In the genomic region with DNA sequence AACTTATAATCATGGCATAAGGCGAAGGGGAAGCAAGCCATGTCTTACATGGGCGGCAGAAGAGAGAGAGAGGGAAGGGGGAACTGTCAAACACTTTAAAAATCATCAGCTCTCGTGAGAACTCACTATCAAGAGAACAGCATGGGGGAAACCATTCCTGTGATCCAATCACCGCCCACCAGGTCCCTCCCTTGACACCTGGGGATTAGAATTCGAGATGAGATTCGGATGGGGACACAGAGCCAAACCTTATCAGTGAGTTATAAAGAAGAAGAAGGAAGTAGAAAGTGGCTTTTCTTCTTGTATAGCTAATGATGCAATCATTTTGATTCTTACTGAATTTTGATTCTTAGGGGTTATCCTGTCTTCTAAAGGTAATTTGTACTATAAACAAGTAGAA, we compare ENCODE assay signal across 1 cellular context.
TF ChIP-seq lines count a peak whose summit lies in the region.

No MANE protein-coding gene starts in this region.

TF ChIP-seq in K562, 482 proteins besides CTCF, POLR2A, EP300 and RAD21 (continued from another document):
- TF ChIP-seq SNRNP70 (optimal IDR thresholded peaks at IDR 0.05; ENCODE audit: low read depth, low read length) = no peak
- no peak for TF ChIP-seq HDAC2 (IDR thresholded peaks at IDR 0.05)
- peak; percentile 57 for TF ChIP-seq ARID1B (IDR thresholded peaks at IDR 0.05)
- no peak for TF ChIP-seq TCF7L2 (IDR thresholded peaks at IDR 0.05; ENCODE audit: low read depth, low read length)
- TF ChIP-seq KDM5B (IDR thresholded peaks at IDR 0.05; ENCODE audit: insufficient replicate concordance, low read depth, low read length) = no peak
- no peak for TF ChIP-seq FOS (IDR thresholded peaks at IDR 0.05; ENCODE audit: extremely low read depth, insufficient read length)
- no peak for TF ChIP-seq MITF (IDR thresholded peaks at IDR 0.05)
- TF ChIP-seq GTF2E2 (tag; IDR thresholded peaks at IDR 0.05) = no peak
- TF ChIP-seq, protein P1, sequence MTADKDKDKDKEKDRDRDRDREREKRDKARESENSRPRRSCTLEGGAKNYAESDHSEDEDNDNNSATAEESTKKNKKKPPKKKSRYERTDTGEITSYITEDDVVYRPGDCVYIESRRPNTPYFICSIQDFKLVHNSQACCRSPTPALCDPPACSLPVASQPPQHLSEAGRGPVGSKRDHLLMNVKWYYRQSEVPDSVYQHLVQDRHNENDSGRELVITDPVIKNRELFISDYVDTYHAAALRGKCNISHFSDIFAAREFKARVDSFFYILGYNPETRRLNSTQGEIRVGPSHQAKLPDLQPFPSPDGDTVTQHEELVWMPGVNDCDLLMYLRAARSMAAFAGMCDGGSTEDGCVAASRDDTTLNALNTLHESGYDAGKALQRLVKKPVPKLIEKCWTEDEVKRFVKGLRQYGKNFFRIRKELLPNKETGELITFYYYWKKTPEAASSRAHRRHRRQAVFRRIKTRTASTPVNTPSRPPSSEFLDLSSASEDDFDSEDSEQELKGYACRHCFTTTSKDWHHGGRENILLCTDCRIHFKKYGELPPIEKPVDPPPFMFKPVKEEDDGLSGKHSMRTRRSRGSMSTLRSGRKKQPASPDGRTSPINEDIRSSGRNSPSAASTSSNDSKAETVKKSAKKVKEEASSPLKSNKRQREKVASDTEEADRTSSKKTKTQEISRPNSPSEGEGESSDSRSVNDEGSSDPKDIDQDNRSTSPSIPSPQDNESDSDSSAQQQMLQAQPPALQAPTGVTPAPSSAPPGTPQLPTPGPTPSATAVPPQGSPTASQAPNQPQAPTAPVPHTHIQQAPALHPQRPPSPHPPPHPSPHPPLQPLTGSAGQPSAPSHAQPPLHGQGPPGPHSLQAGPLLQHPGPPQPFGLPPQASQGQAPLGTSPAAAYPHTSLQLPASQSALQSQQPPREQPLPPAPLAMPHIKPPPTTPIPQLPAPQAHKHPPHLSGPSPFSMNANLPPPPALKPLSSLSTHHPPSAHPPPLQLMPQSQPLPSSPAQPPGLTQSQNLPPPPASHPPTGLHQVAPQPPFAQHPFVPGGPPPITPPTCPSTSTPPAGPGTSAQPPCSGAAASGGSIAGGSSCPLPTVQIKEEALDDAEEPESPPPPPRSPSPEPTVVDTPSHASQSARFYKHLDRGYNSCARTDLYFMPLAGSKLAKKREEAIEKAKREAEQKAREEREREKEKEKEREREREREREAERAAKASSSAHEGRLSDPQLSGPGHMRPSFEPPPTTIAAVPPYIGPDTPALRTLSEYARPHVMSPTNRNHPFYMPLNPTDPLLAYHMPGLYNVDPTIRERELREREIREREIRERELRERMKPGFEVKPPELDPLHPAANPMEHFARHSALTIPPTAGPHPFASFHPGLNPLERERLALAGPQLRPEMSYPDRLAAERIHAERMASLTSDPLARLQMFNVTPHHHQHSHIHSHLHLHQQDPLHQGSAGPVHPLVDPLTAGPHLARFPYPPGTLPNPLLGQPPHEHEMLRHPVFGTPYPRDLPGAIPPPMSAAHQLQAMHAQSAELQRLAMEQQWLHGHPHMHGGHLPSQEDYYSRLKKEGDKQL (CRISPR knock-in tag; IDR thresholded peaks at IDR 0.05; ENCODE audit: borderline replicate concordance) = no peak
- TF ChIP-seq HCFC1 (IDR thresholded peaks at IDR 0.05; ENCODE audit: low read depth, low read length) = no peak
- no peak for TF ChIP-seq SRF (CRISPR knock-in tag; IDR thresholded peaks at IDR 0.05)
- TF ChIP-seq STAT6 (CRISPR knock-in tag; IDR thresholded peaks at IDR 0.05) = no peak
- TF ChIP-seq ZEB2 (IDR thresholded peaks at IDR 0.05) = peak; percentile 86
- TF ChIP-seq SAP30 (IDR thresholded peaks at IDR 0.05; ENCODE audit: borderline replicate concordance, insufficient read depth, low read depth, low read length, poor library complexity, severe bottlenecking) = no peak
- TF ChIP-seq ATF7 (IDR thresholded peaks at IDR 0.05) = peak; percentile 68
- no peak for TF ChIP-seq SMAD3 (CRISPR knock-in tag; conservative IDR thresholded peaks at IDR 0.05)
- TF ChIP-seq MEF2D (tag; conservative IDR thresholded peaks at IDR 0.05; ENCODE audit: low read depth) = no peak
- no peak for TF ChIP-seq SRSF1 (IDR thresholded peaks at IDR 0.05; ENCODE audit: low read depth, low read length)
- TF ChIP-seq POU5F1 (IDR thresholded peaks at IDR 0.05; ENCODE audit: borderline replicate concordance, low read depth, low read length, partially characterized antibody) = no peak
- no peak for TF ChIP-seq MCM3 (IDR thresholded peaks at IDR 0.05)
- no peak for TF ChIP-seq MBD2 (IDR thresholded peaks at IDR 0.05; ENCODE audit: borderline replicate concordance, low read depth)
- no peak for TF ChIP-seq RFX5 (IDR thresholded peaks at IDR 0.05; ENCODE audit: low read depth, low read length)
- TF ChIP-seq CC2D1A (IDR thresholded peaks at IDR 0.05) = peak; percentile 76; the same call in 1 of the 2 replicates
- no peak for TF ChIP-seq ZNF436 (CRISPR knock-in tag; IDR thresholded peaks at IDR 0.05)
- no peak for TF ChIP-seq PML (IDR thresholded peaks at IDR 0.05; ENCODE audit: low read length)
- no peak for TF ChIP-seq TGIF2 (CRISPR knock-in tag; IDR thresholded peaks at IDR 0.05)
- no peak for TF ChIP-seq DMBX1 (CRISPR knock-in tag; IDR thresholded peaks at IDR 0.05; ENCODE audit: borderline replicate concordance)
- TF ChIP-seq CREB1 (IDR thresholded peaks at IDR 0.05) = no peak
- no peak for TF ChIP-seq CREB1 (CRISPR knock-in tag; IDR thresholded peaks at IDR 0.05)
- TF ChIP-seq TCF7 (IDR thresholded peaks at IDR 0.05; ENCODE audit: borderline replicate concordance) = no peak
- TF ChIP-seq, protein P2, sequence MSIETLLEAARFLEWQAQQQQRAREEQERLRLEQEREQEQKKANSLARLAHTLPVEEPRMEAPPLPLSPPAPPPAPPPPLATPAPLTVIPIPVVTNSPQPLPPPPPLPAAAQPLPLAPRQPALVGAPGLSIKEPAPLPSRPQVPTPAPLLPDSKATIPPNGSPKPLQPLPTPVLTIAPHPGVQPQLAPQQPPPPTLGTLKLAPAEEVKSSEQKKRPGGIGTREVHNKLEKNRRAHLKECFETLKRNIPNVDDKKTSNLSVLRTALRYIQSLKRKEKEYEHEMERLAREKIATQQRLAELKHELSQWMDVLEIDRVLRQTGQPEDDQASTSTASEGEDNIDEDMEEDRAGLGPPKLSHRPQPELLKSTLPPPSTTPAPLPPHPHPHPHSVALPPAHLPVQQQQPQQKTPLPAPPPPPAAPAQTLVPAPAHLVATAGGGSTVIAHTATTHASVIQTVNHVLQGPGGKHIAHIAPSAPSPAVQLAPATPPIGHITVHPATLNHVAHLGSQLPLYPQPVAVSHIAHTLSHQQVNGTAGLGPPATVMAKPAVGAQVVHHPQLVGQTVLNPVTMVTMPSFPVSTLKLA (conservative IDR thresholded peaks at IDR 0.05) = no peak
- no peak for TF ChIP-seq ASH1L (IDR thresholded peaks at IDR 0.05; ENCODE audit: borderline replicate concordance, low read depth, partially characterized antibody)
- TF ChIP-seq ZNF239 (CRISPR knock-in tag; IDR thresholded peaks at IDR 0.05) = peak; percentile 79
- TF ChIP-seq RBM22 (IDR thresholded peaks at IDR 0.05; ENCODE audit: low read depth, low read length, poor library complexity, severe bottlenecking) = no peak
TF ChIP-seq in K562: peak in this region for 24.
